In genomic region chr2:206597716-206598218, GRCh38 we compare ENCODE assay signal across 36 cellular contexts. TPM values are rescaled to one million over a fixed set of nuclear protein-coding genes. Genes with fewer than 3 reads are reported as not detected.
"Had no signal": no experiment of that assay in that cellular context is flagged by ENCODE, and none has a peak within 500 bp of the region (broad histone marks: within the 10 kb centered on the region; RNA-seq: fewer than 3 reads in every experiment).

No MANE protein-coding gene starts in this region.

- H3K9me3 ChIP-seq: ascending aorta had no signal

- H3K27ac ChIP-seq: ascending aorta, cardiac muscle cell, VCaP had no signal

- H3K9me3 Mint-ChIP-seq: activated B cell treated with CpG ODN at 0.5 μM for 24 hours; activated CD4-positive, alpha-beta memory T cell treated with anti-CD3 and anti-CD28 coated beads for 36 hours; activated CD4-positive, alpha-beta T cell treated with anti-CD3 and anti-CD28 coated beads, Interleukin-2, amount 10 ng/mL, durations not matched to agents 24 days and 14 days; activated CD8-positive, alpha-beta T cell treated with anti-CD3 and anti-CD28 coated beads for 36 hours; activated naive CD4-positive, alpha-beta T cell treated with anti-CD3 and anti-CD28 coated beads for 36 hours; activated naive CD4-positive, alpha-beta T cell treated with anti-CD3 and anti-CD28 coated beads, Interleukin-2, amount 50 U/mL, for 24 hours; activated naive CD8-positive, alpha-beta T cell treated with anti-CD3 and anti-CD28 coated beads, Interleukin-2, amount 10 ng/mL, durations not matched to agents 7 days and 5 days; activated naive CD8-positive, alpha-beta T cell treated with anti-CD3 and anti-CD28 coated beads, Interleukin-2, amount 50 U/mL, for 24 hours; activated T-cell treated with anti-CD3 and anti-CD28 coated beads, Interleukin-2, amount 50 U/mL, for 24 hours; activated T-helper 2 cell treated with anti-CD3 and anti-CD28 coated beads, Interferon-gamma antibody, Interleukin-2, Interleukin-4, amounts not matched to agents 10 μg/mL and 5 μg/mL and 100 μg/mL, durations not matched to agents 14 hours and 24 hours and 36 hours; brain; T-helper 1 cell treated with Interleukin-12 subunit alpha and Interleukin-12 subunit beta and Interleukin-4 antibody, amounts not matched to agents 30 μg/mL and 1 μg/mL, for 36 hours; T-helper 2 cell treated with Interferon-gamma antibody and Interleukin-4, amounts not matched to agents 5 μg/mL and 100 μg/mL, for 36 hours had no signal

- H3K4me1 Mint-ChIP-seq: activated B cell treated with CpG ODN at 0.5 μM for 24 hours; activated CD4-positive, alpha-beta T cell treated with anti-CD3 and anti-CD28 coated beads, Interleukin-2, amount 10 ng/mL, durations not matched to agents 24 days and 14 days; activated CD8-positive, alpha-beta memory T cell treated with anti-CD3 and anti-CD28 coated beads, Interleukin-2, amount 10 ng/mL, durations not matched to agents 7 days and 5 days; activated naive CD4-positive, alpha-beta T cell treated with anti-CD3 and anti-CD28 coated beads, Interleukin-2, amount 50 U/mL, for 24 hours; activated naive CD8-positive, alpha-beta T cell treated with anti-CD3 and anti-CD28 coated beads, Interleukin-2, amount 10 ng/mL, durations not matched to agents 7 days and 5 days; activated naive CD8-positive, alpha-beta T cell treated with anti-CD3 and anti-CD28 coated beads, Interleukin-2, amount 50 U/mL, for 24 hours; brain had no signal

- H3K27ac Mint-ChIP-seq: activated B cell treated with CpG ODN at 0.5 μM for 24 hours; activated CD4-positive, alpha-beta memory T cell treated with anti-CD3 and anti-CD28 coated beads for 36 hours; activated CD4-positive, alpha-beta T cell treated with anti-CD3 and anti-CD28 coated beads, Interleukin-2, amount 10 ng/mL, durations not matched to agents 24 days and 14 days; activated CD8-positive, alpha-beta memory T cell treated with anti-CD3 and anti-CD28 coated beads, Interleukin-2, amount 10 ng/mL, durations not matched to agents 7 days and 5 days; activated CD8-positive, alpha-beta T cell treated with anti-CD3 and anti-CD28 coated beads for 36 hours; activated naive CD4-positive, alpha-beta T cell treated with anti-CD3 and anti-CD28 coated beads for 36 hours; activated naive CD4-positive, alpha-beta T cell treated with anti-CD3 and anti-CD28 coated beads, Interleukin-2, amount 50 U/mL, for 24 hours; activated naive CD8-positive, alpha-beta T cell; activated naive CD8-positive, alpha-beta T cell treated with anti-CD3 and anti-CD28 coated beads, Interleukin-2, amount 10 ng/mL, durations not matched to agents 7 days and 5 days; activated naive CD8-positive, alpha-beta T cell treated with anti-CD3 and anti-CD28 coated beads, Interleukin-2, amount 50 U/mL, for 24 hours; activated T-cell treated with anti-CD3 and anti-CD28 coated beads, Interleukin-2, amount 50 U/mL, for 24 hours; activated T-helper 2 cell treated with anti-CD3 and anti-CD28 coated beads, Interferon-gamma antibody, Interleukin-2, Interleukin-4, amounts not matched to agents 10 μg/mL and 5 μg/mL and 100 μg/mL, durations not matched to agents 14 hours and 24 hours and 36 hours; T-helper 1 cell treated with Interleukin-12 subunit alpha and Interleukin-12 subunit beta and Interleukin-4 antibody, amounts not matched to agents 30 μg/mL and 1 μg/mL, for 36 hours; T-helper 2 cell treated with Interferon-gamma antibody and Interleukin-4, amounts not matched to agents 5 μg/mL and 100 μg/mL, for 36 hours had no signal

- H3K27me3 Mint-ChIP-seq: activated B cell treated with CpG ODN at 0.5 μM for 24 hours; activated CD4-positive, alpha-beta memory T cell treated with anti-CD3 and anti-CD28 coated beads for 36 hours; activated CD4-positive, alpha-beta T cell treated with anti-CD3 and anti-CD28 coated beads, Interleukin-2, amount 10 ng/mL, durations not matched to agents 24 days and 14 days; activated CD8-positive, alpha-beta memory T cell treated with anti-CD3 and anti-CD28 coated beads, Interleukin-2, amount 10 ng/mL, durations not matched to agents 7 days and 5 days; activated naive CD8-positive, alpha-beta T cell; activated naive CD8-positive, alpha-beta T cell treated with anti-CD3 and anti-CD28 coated beads, Interleukin-2, amount 50 U/mL, for 24 hours; activated T-cell treated with anti-CD3 and anti-CD28 coated beads, Interleukin-2, amount 50 U/mL, for 24 hours; brain had no signal

- H3K4me1 ChIP-seq: ascending aorta had no signal

- DNase-seq: activated B cell treated with CpG ODN at 0.5 μM for 24 hours; activated CD4-positive, alpha-beta memory T cell treated with anti-CD3 and anti-CD28 coated beads for 36 hours; activated CD4-positive, alpha-beta T cell treated with anti-CD3 and anti-CD28 coated beads for 4 hours; activated CD4-positive, alpha-beta T cell treated with anti-CD3 and anti-CD28 coated beads, Interleukin-2, amount 10 ng/mL, durations not matched to agents 24 days and 14 days; activated CD4-positive, alpha-beta T cell treated with anti-CD3 and anti-CD28 coated beads, Interleukin-2, amount 50 U/mL, for 1 hour; activated CD4-positive, alpha-beta T cell treated with anti-CD3 and anti-CD28 coated beads, Interleukin-2, amount 50 U/mL, for 4 hours; activated CD4-positive, CD25-positive, alpha-beta regulatory T cell treated with anti-CD3 and anti-CD28 coated beads, Interleukin-2, amount 50 U/mL, for 72 hours; activated CD8-positive, alpha-beta memory T cell treated with anti-CD3 and anti-CD28 coated beads, Interleukin-2, amount 10 ng/mL, durations not matched to agents 7 days and 5 days; activated CD8-positive, alpha-beta memory T cell treated with anti-CD3 and anti-CD28 coated beads, Interleukin-2, amount 50 U/mL, for 48 hours; activated CD8-positive, alpha-beta T cell treated with anti-CD3 and anti-CD28 coated beads for 36 hours; activated effector memory CD4-positive, alpha-beta T cell treated with Interleukin-2 at 50 U/mL for 16 hours; activated gamma-delta T cell treated with Interleukin-2 at 50 U/mL for 16 hours; activated naive CD4-positive, alpha-beta T cell; activated naive CD4-positive, alpha-beta T cell treated with anti-CD3 and anti-CD28 coated beads for 36 hours; activated naive CD8-positive, alpha-beta T cell treated with anti-CD3 and anti-CD28 coated beads, Interleukin-2, amount 10 ng/mL, durations not matched to agents 7 days and 5 days; activated naive CD8-positive, alpha-beta T cell treated with anti-CD3 and anti-CD28 coated beads, Interleukin-2, amount 50 U/mL, for 24 hours; activated T-cell treated with anti-CD3 and anti-CD28 coated beads, Interleukin-2, amount 50 U/mL, for 24 hours; activated T-cell treated with anti-CD3 and anti-CD28 coated beads, Interleukin-2, amount 50 U/mL, for 48 hours; amygdala; anterior cingulate cortex; central memory CD4-positive, alpha-beta T cell; SW 1271; T-helper 1 cell; T-helper 2 cell; T-helper 9 cell had no signal

- H3K36me3 ChIP-seq: ascending aorta, cardiac muscle cell had no signal

- H3K4me3 Mint-ChIP-seq: activated B cell treated with CpG ODN at 0.5 μM for 24 hours; activated CD4-positive, alpha-beta memory T cell treated with anti-CD3 and anti-CD28 coated beads for 36 hours; activated CD4-positive, alpha-beta T cell treated with anti-CD3 and anti-CD28 coated beads, Interleukin-2, amount 10 ng/mL, durations not matched to agents 24 days and 14 days; activated CD8-positive, alpha-beta memory T cell treated with anti-CD3 and anti-CD28 coated beads, Interleukin-2, amount 10 ng/mL, durations not matched to agents 7 days and 5 days; activated CD8-positive, alpha-beta T cell treated with anti-CD3 and anti-CD28 coated beads for 36 hours; activated naive CD4-positive, alpha-beta T cell treated with anti-CD3 and anti-CD28 coated beads for 36 hours; activated naive CD4-positive, alpha-beta T cell treated with anti-CD3 and anti-CD28 coated beads, Interleukin-2, amount 50 U/mL, for 24 hours; activated naive CD8-positive, alpha-beta T cell; activated naive CD8-positive, alpha-beta T cell treated with anti-CD3 and anti-CD28 coated beads, Interleukin-2, amount 10 ng/mL, durations not matched to agents 7 days and 5 days; activated naive CD8-positive, alpha-beta T cell treated with anti-CD3 and anti-CD28 coated beads, Interleukin-2, amount 50 U/mL, for 24 hours; activated T-cell treated with anti-CD3 and anti-CD28 coated beads, Interleukin-2, amount 50 U/mL, for 24 hours; brain; T-helper 1 cell treated with Interleukin-12 subunit alpha and Interleukin-12 subunit beta and Interleukin-4 antibody, amounts not matched to agents 30 μg/mL and 1 μg/mL, for 36 hours; T-helper 2 cell treated with Interferon-gamma antibody and Interleukin-4, amounts not matched to agents 5 μg/mL and 100 μg/mL, for 36 hours had no signal

- H3K4me3 ChIP-seq: ascending aorta, cardiac muscle cell had no signal

- H3K36me3 Mint-ChIP-seq: activated CD4-positive, alpha-beta memory T cell treated with anti-CD3 and anti-CD28 coated beads for 36 hours; activated CD8-positive, alpha-beta memory T cell treated with anti-CD3 and anti-CD28 coated beads, Interleukin-2, amount 10 ng/mL, durations not matched to agents 7 days and 5 days; activated naive CD4-positive, alpha-beta T cell treated with anti-CD3 and anti-CD28 coated beads, Interleukin-2, amount 50 U/mL, for 24 hours; activated naive CD8-positive, alpha-beta T cell; activated naive CD8-positive, alpha-beta T cell treated with anti-CD3 and anti-CD28 coated beads, Interleukin-2, amount 10 ng/mL, durations not matched to agents 7 days and 5 days had no signal

RNA-seq across cellular contexts. Expression of gene FAM237A, which starts 44.5 kb away (rescaled TPM):
- total RNA-seq: activated B cell treated with CpG ODN at 0.5 μM for 24 hours; activated CD4-positive, alpha-beta memory T cell treated with anti-CD3 and anti-CD28 coated beads for 36 hours; activated CD4-positive, alpha-beta T cell treated with anti-CD3 and anti-CD28 coated beads, Interleukin-2, amount 10 ng/mL, durations not matched to agents 24 days and 14 days; activated CD8-positive, alpha-beta memory T cell treated with anti-CD3 and anti-CD28 coated beads, Interleukin-2, amount 10 ng/mL, durations not matched to agents 7 days and 5 days; activated CD8-positive, alpha-beta T cell treated with anti-CD3 and anti-CD28 coated beads for 36 hours; activated naive CD4-positive, alpha-beta T cell treated with anti-CD3 and anti-CD28 coated beads for 36 hours; activated naive CD8-positive, alpha-beta T cell treated with anti-CD3 and anti-CD28 coated beads, Interleukin-2, amount 10 ng/mL, durations not matched to agents 7 days and 5 days; activated T-helper 2 cell treated with anti-CD3 and anti-CD28 coated beads, Interferon-gamma antibody, Interleukin-2, Interleukin-4, amounts not matched to agents 10 μg/mL and 5 μg/mL and 100 μg/mL, durations not matched to agents 14 hours and 24 hours and 36 hours; ascending aorta; bronchial epithelial cell; cardiac muscle cell; cerebellum had no signal
